In genomic region chr13:67438465-67438864, GRCh38 we compare ENCODE assay signal across 11 cellular contexts.
DNase-seq lines count a peak whose midpoint lies in the region; ATAC-seq and TF ChIP-seq lines count a peak whose summit lies in the region.
"Had no signal": no experiment of that assay in that cellular context is flagged by ENCODE, and none has a peak within 500 bp of the region (broad histone marks: within the 10 kb centered on the region; RNA-seq: fewer than 3 reads in every experiment).

No MANE protein-coding gene starts in this region.

- peak; percentile 74 for TF ChIP-seq CTCF in LNCaP clone FGC (IDR thresholded peaks at IDR 0.05; ENCODE audit: control insufficient read depth, extremely low read depth, insufficient read depth)

- DNase-seq in LNCaP clone FGC (ENCODE audit: low read depth) (peak; percentile 10), SK-N-DZ (ENCODE audit: low spot score) (peak; percentile 36), iPS-NIHi7 (ENCODE audit: extremely low spot score) (peak; percentile 20), CD1c-positive myeloid dendritic cell (ENCODE audit: extremely low spot score) (no peak), caudate nucleus (lab: John Stamatoyannopoulos, UW) (no peak), T-helper 9 cell (no peak)
- DNase-seq: lower lobe of right lung, testis had no signal

- no peak overlapping the region for H3K4me3 ChIP-seq in LNCaP clone FGC (ENCODE audit: low read depth, low read length)
- H3K4me3 ChIP-seq: HAP-1, lower lobe of right lung, testis had no signal

- ATAC-seq in GM19035 (IDR thresholded peaks at IDR 0.05; ENCODE audit: unreplicated experiment) (peak; percentile 57), HG03095 (IDR thresholded peaks at IDR 0.05; ENCODE audit: unreplicated experiment) (no peak)
- ATAC-seq: lower lobe of right lung had no signal

- H3K27ac ChIP-seq in caudate nucleus (ENCODE audit: low read depth, low read length): no peak overlapping the region
- H3K27ac ChIP-seq: lower lobe of right lung, testis had no signal

Comparison
In these comparisons a context has a peak if more than half of its experiments do, and no peak if none do; other contexts are left out.
1. DNase-seq: peak in LNCaP clone FGC (single experiment), SK-N-DZ (single experiment) and iPS-NIHi7 (single experiment); none in CD1c-positive myeloid dendritic cell (single experiment), caudate nucleus (0 of 61) and T-helper 9 cell (single experiment).